Comparison of ENCODE assay signal across 2 cellular contexts in genomic region chr2:88668862-88669261, GRCh38.
TF ChIP-seq lines count a peak whose summit lies in the region.

No MANE protein-coding gene starts in this region.

TF ChIP-seq in GM12891, 5 proteins besides CTCF, POLR2A, EP300 and RAD21:
- no peak for TF ChIP-seq PAX5 (IDR thresholded peaks at IDR 0.05; ENCODE audit: insufficient read depth, low read length, severe bottlenecking)
- TF ChIP-seq TAF1 (IDR thresholded peaks at IDR 0.05; ENCODE audit: low read depth, low read length): no peak
- TF ChIP-seq SPI1 (IDR thresholded peaks at IDR 0.05; ENCODE audit: low read depth, low read length): no peak
- no peak for TF ChIP-seq POLR2AphosphoS5 (IDR thresholded peaks at IDR 0.05; ENCODE audit: low read depth, low read length)
- no peak for TF ChIP-seq POU2F2 (IDR thresholded peaks at IDR 0.05; ENCODE audit: low read depth, low read length)

TF ChIP-seq in H1, 55 proteins besides CTCF, POLR2A, EP300 and RAD21:
- TF ChIP-seq SIRT6 (IDR thresholded peaks at IDR 0.05; ENCODE audit: low read length) (no peak), GABPA (IDR thresholded peaks at IDR 0.05; ENCODE audit: borderline replicate concordance, insufficient read depth, low read length) (no peak), TAF7 (optimal IDR thresholded peaks at IDR 0.05; ENCODE audit: borderline replicate concordance, low read depth, low read length) (no peak), TCF12 (IDR thresholded peaks at IDR 0.05; ENCODE audit: low read depth, low read length) (no peak), SRF (IDR thresholded peaks at IDR 0.05; ENCODE audit: low read depth, low read length) (no peak), CHD1 (IDR thresholded peaks at IDR 0.05; ENCODE audit: low read depth, low read length) (no peak)
